Comparison of ENCODE assay signal across 11 cellular contexts in the genomic region with DNA sequence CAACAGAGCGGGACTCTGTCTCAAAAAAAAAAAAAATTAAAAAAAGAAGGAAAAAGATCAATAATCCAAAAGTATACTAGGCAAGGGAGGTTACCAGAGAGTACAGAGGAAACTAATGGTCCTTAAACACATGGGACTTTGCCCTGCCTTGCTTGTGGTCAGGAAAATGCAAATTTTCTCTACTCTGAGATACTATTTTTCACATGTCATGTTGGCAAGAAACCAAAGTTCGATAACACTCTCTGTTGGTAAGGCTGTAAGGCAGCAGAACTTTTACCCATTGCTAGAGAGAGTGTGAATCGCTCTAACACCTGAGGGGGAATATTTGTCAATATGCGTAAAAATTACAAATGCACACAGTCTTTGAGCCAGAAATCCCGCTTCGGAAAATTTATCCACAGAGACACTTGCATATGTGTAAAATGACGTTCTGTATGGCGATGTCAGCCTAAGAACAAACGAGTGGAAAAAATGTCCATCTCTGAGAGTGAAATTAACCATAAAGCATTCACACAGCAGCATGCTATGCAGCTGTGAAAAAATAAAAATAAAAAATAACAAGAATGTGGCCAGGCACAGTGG. TPM values are rescaled to one million over a fixed set of nuclear protein-coding genes. Genes with fewer than 3 reads are reported as not detected.
A peak's percentile ranks its signal among the peaks of the same experiment; 100 is the strongest.
DNase-seq lines count a peak whose midpoint lies in the region; ATAC-seq and TF ChIP-seq lines count a peak whose summit lies in the region.
"Had no signal": no experiment of that assay in that cellular context is flagged by ENCODE, and none has a peak within 500 bp of the region (broad histone marks: within the 10 kb centered on the region; RNA-seq: fewer than 3 reads in every experiment).

No MANE protein-coding gene starts in this region.

- H3K9me3 ChIP-seq in testis, result no peaks in the 10 kb centered on the region

- TF ChIP-seq CTCF in testis (IDR thresholded peaks at IDR 0.05) (no peak), Calu3 (IDR thresholded peaks at IDR 0.05; ENCODE audit: unreplicated experiment) (no peak)

- H3K36me3 ChIP-seq in testis (ENCODE audit: low read depth, missing control alignments), result no peaks in the 10 kb centered on the region

- no peaks in the 10 kb centered on the region for H3K27me3 ChIP-seq in testis

- ATAC-seq in GM18870 (IDR thresholded peaks at IDR 0.05; ENCODE audit: unreplicated experiment) (peak; percentile 72), GM21786 (IDR thresholded peaks at IDR 0.05; ENCODE audit: unreplicated experiment) (peak; percentile 81), HG03575 (IDR thresholded peaks at IDR 0.05; ENCODE audit: extremely low read depth, insufficient number of reproducible peaks, low FRiP score, unreplicated experiment) (peak; percentile 41), naive B cell (ENCODE audit: low read depth in 2 of 2) (peak; percentile 62 to 73)

- intact Hi-C loops in testis (cut with DNase I; ENCODE audit: low total_unique reads) (no loop called here), Calu3 (cut with micrococcal nuclease; ENCODE audit: unreplicated experiment) (no loop called here)

- no peaks in the 10 kb centered on the region for H3K4me1 ChIP-seq in testis

- peak; percentile 52 for DNase-seq in naive B cell
- no peak for DNase-seq in CD1c-positive myeloid dendritic cell (ENCODE audit: extremely low spot score)
- no peak for DNase-seq in testis
- DNase-seq in DMS 273 treated with DMSO at 0.1 percent for 48 hours (lab: John Stamatoyannopoulos, UW), result no peak
- DNase-seq in Calu3, result no peak
- DNase-seq: GDM1, Right ventricle myocardium superior had no signal

- H3K27ac ChIP-seq in testis, result no peak overlapping the region

- no peak overlapping the region for H3K4me3 ChIP-seq in testis

- peak overlapping the region; percentile 15 to 78 (median 68) for H3K4me3 Mint-ChIP-seq in naive B cell
- H3K4me3 Mint-ChIP-seq in Calu3 (ENCODE audit: low read depth, unreplicated experiment), result no peak overlapping the region

- H3K27me3 Mint-ChIP-seq in naive B cell, result no peaks in the 10 kb centered on the region
- H3K27me3 Mint-ChIP-seq in Calu3 (ENCODE audit: unreplicated experiment), result no peaks in the 10 kb centered on the region

- CTCF ChIA-PET in Calu3 (lab: Charles Lee), result interaction anchor here (0.7 kb wide), 1 partner anchor 419 kb away, joined by 3 read pairs; no protein-coding TSS in a partner anchor

- no TSS peak for BruUV-seq in Calu3 (replicated peaks; lab: Mats Ljungman, UMichigan)

- peak overlapping the region; percentile 42 to 88 (median 62) for H3K27ac Mint-ChIP-seq in naive B cell
- H3K27ac Mint-ChIP-seq in Calu3 (ENCODE audit: unreplicated experiment), result no peak overlapping the region

- H3K36me3 Mint-ChIP-seq in naive B cell (no peaks in the 10 kb centered on the region), Calu3 (ENCODE audit: insufficient read depth, unreplicated experiment) (no peaks in the 10 kb centered on the region)

- no peaks in the 10 kb centered on the region for H3K9me3 Mint-ChIP-seq in naive B cell
- no peaks in the 10 kb centered on the region for H3K9me3 Mint-ChIP-seq in Calu3 (ENCODE audit: low read depth, unreplicated experiment)

- TF ChIP-seq POLR2A in testis (IDR thresholded peaks at IDR 0.05), result no peak

- WGBS in testis, 2 donors, result 84 to 85% methylated on average over 9 of the region's 9 CpGs

- H3K4me1 Mint-ChIP-seq in naive B cell, result peaks cover 16 to 42% (median 38%) of the 10 kb centered on the region in 3 donors
- peaks cover 8% of the 10 kb centered on the region for H3K4me1 Mint-ChIP-seq in Calu3 (ENCODE audit: low read depth, unreplicated experiment)

RNA-seq across cellular contexts. Expression of a gene that starts 9.4 kb away (rescaled TPM):
- polyA plus RNA-seq in naive B cell (ENCODE audit: low read depth in 6 of 6), result 1 to 10 TPM in 3 of 6 donors, under 1 TPM in 3; 0.27 to 2.3 (median 1.1) TPM
- 10 to 100 TPM; 18.3 to 24.2 TPM for total RNA-seq in testis
- 40.9 TPM for polyA plus RNA-seq in testis (ENCODE audit: insufficient read depth, low read depth, low replicate concordance)
- 13.8 and 14.9 TPM in 2 replicates for total RNA-seq in Calu3 (2022)

RNA-seq across cellular contexts. Expression of a gene that starts 12.4 kb away (rescaled TPM):
- polyA plus RNA-seq in naive B cell (ENCODE audit: low read depth in 6 of 6), result not detected
- total RNA-seq in testis, result not detected
- polyA plus RNA-seq in testis (ENCODE audit: insufficient read depth, low read depth, low replicate concordance), result 1.7 TPM
- not detected in 2 replicates for total RNA-seq in Calu3 (2022)
- total RNA-seq: Right ventricle myocardium superior, urinary bladder had no signal
- polyA plus RNA-seq: urinary bladder had no signal

RNA-seq across cellular contexts. Expression of a gene that starts 16.0 kb away (rescaled TPM):
- polyA plus RNA-seq in naive B cell (ENCODE audit: low read depth in 6 of 6) (10 to 100 TPM; 38.5 to 55.6 (median 48.2) TPM), testis (ENCODE audit: insufficient read depth, low read depth, low replicate concordance) (5.2 TPM)
- total RNA-seq in testis (1 to 10 TPM; 3.5 to 4.9 TPM), Calu3 (2022) (7.0 and 7.4 TPM in 2 replicates)

RNA-seq across cellular contexts. Expression of a gene that starts 46.3 kb away (rescaled TPM):
- not detected for polyA plus RNA-seq in naive B cell (ENCODE audit: low read depth in 6 of 6)
- 10 to 100 TPM; 21.3 to 34.6 TPM for total RNA-seq in testis
- polyA plus RNA-seq in testis (ENCODE audit: insufficient read depth, low read depth, low replicate concordance), result 18.4 TPM
- 21.4 and 27.0 TPM in 2 replicates for total RNA-seq in Calu3 (2022)
- total RNA-seq: Right ventricle myocardium superior had no signal

RNA-seq across cellular contexts. Expression of a gene that starts 57.0 kb away (rescaled TPM):
- polyA plus RNA-seq in naive B cell (ENCODE audit: low read depth in 6 of 6) (under 1 TPM in 3 of 6 donors, not detected in 3; 0.16 to 0.53 (median 0.20) TPM), testis (ENCODE audit: insufficient read depth, low read depth, low replicate concordance) (0.76 TPM)
- total RNA-seq in testis (1 to 10 TPM; 4.2 to 7.2 TPM), Calu3 (2022) (4.2 and 5.2 TPM in 2 replicates)
